1 cellular context compared by ENCODE assay signal in the genomic region with DNA sequence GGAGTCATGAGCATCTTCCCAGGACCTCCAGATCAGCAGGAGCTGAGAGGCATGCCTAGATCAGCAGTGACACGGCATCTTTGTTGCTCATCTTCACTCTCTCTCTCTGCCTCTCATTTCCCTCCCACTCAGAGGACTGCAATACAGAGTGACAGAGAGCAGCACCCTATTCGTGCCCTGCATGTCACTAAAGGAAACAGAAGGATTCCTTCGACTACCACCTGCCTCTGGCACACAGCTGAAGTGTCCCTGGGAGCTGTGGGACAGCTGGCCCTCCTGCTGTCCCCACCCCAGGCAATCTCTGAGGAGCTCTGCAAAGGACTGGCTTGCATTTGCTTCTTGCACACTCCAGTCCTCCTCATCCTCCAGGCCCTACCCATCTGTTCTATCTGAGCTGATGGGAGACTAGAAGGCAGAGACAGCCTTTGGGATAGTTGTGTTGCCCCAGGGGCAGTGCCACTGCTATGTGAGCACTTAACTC.
TF ChIP-seq lines count a peak whose summit lies in the region.

No MANE protein-coding gene starts in this region.

TF ChIP-seq in H1, 55 proteins besides CTCF, POLR2A, EP300 and RAD21:
- TF ChIP-seq, protein P1, sequence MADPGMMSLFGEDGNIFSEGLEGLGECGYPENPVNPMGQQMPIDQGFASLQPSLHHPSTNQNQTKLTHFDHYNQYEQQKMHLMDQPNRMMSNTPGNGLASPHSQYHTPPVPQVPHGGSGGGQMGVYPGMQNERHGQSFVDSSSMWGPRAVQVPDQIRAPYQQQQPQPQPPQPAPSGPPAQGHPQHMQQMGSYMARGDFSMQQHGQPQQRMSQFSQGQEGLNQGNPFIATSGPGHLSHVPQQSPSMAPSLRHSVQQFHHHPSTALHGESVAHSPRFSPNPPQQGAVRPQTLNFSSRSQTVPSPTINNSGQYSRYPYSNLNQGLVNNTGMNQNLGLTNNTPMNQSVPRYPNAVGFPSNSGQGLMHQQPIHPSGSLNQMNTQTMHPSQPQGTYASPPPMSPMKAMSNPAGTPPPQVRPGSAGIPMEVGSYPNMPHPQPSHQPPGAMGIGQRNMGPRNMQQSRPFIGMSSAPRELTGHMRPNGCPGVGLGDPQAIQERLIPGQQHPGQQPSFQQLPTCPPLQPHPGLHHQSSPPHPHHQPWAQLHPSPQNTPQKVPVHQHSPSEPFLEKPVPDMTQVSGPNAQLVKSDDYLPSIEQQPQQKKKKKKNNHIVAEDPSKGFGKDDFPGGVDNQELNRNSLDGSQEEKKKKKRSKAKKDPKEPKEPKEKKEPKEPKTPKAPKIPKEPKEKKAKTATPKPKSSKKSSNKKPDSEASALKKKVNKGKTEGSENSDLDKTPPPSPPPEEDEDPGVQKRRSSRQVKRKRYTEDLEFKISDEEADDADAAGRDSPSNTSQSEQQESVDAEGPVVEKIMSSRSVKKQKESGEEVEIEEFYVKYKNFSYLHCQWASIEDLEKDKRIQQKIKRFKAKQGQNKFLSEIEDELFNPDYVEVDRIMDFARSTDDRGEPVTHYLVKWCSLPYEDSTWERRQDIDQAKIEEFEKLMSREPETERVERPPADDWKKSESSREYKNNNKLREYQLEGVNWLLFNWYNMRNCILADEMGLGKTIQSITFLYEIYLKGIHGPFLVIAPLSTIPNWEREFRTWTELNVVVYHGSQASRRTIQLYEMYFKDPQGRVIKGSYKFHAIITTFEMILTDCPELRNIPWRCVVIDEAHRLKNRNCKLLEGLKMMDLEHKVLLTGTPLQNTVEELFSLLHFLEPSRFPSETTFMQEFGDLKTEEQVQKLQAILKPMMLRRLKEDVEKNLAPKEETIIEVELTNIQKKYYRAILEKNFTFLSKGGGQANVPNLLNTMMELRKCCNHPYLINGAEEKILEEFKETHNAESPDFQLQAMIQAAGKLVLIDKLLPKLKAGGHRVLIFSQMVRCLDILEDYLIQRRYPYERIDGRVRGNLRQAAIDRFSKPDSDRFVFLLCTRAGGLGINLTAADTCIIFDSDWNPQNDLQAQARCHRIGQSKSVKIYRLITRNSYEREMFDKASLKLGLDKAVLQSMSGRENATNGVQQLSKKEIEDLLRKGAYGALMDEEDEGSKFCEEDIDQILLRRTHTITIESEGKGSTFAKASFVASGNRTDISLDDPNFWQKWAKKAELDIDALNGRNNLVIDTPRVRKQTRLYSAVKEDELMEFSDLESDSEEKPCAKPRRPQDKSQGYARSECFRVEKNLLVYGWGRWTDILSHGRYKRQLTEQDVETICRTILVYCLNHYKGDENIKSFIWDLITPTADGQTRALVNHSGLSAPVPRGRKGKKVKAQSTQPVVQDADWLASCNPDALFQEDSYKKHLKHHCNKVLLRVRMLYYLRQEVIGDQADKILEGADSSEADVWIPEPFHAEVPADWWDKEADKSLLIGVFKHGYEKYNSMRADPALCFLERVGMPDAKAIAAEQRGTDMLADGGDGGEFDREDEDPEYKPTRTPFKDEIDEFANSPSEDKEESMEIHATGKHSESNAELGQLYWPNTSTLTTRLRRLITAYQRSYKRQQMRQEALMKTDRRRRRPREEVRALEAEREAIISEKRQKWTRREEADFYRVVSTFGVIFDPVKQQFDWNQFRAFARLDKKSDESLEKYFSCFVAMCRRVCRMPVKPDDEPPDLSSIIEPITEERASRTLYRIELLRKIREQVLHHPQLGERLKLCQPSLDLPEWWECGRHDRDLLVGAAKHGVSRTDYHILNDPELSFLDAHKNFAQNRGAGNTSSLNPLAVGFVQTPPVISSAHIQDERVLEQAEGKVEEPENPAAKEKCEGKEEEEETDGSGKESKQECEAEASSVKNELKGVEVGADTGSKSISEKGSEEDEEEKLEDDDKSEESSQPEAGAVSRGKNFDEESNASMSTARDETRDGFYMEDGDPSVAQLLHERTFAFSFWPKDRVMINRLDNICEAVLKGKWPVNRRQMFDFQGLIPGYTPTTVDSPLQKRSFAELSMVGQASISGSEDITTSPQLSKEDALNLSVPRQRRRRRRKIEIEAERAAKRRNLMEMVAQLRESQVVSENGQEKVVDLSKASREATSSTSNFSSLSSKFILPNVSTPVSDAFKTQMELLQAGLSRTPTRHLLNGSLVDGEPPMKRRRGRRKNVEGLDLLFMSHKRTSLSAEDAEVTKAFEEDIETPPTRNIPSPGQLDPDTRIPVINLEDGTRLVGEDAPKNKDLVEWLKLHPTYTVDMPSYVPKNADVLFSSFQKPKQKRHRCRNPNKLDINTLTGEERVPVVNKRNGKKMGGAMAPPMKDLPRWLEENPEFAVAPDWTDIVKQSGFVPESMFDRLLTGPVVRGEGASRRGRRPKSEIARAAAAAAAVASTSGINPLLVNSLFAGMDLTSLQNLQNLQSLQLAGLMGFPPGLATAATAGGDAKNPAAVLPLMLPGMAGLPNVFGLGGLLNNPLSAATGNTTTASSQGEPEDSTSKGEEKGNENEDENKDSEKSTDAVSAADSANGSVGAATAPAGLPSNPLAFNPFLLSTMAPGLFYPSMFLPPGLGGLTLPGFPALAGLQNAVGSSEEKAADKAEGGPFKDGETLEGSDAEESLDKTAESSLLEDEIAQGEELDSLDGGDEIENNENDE (IDR thresholded peaks at IDR 0.05; ENCODE audit: insufficient replicate concordance, low read length) = no peak
- no peak for TF ChIP-seq MAFK (IDR thresholded peaks at IDR 0.05; ENCODE audit: low read depth, low read length)
- TF ChIP-seq TEAD4 (IDR thresholded peaks at IDR 0.05; ENCODE audit: low read depth, low read length) = no peak
- TF ChIP-seq, protein P2, sequence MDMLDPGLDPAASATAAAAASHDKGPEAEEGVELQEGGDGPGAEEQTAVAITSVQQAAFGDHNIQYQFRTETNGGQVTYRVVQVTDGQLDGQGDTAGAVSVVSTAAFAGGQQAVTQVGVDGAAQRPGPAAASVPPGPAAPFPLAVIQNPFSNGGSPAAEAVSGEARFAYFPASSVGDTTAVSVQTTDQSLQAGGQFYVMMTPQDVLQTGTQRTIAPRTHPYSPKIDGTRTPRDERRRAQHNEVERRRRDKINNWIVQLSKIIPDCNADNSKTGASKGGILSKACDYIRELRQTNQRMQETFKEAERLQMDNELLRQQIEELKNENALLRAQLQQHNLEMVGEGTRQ (IDR thresholded peaks at IDR 0.05; ENCODE audit: low read length) = no peak
- no peak for TF ChIP-seq CBX5 (IDR thresholded peaks at IDR 0.05; ENCODE audit: low read depth, low read length)
- no peak for TF ChIP-seq CREB1 (IDR thresholded peaks at IDR 0.05)
- no peak for TF ChIP-seq ZNF274 (IDR thresholded peaks at IDR 0.05; ENCODE audit: borderline replicate concordance, extremely low read depth, low read length)
- no peak for TF ChIP-seq BRCA1 (IDR thresholded peaks at IDR 0.05; ENCODE audit: low read depth, low read length)
- no peak for TF ChIP-seq SP4 (IDR thresholded peaks at IDR 0.05; ENCODE audit: low read length)
- TF ChIP-seq BACH1 (IDR thresholded peaks at IDR 0.05; ENCODE audit: low read length) = no peak
- TF ChIP-seq POLR2AphosphoS5 (IDR thresholded peaks at IDR 0.05; ENCODE audit: low read depth, low read length) = no peak
- TF ChIP-seq, protein P3, sequence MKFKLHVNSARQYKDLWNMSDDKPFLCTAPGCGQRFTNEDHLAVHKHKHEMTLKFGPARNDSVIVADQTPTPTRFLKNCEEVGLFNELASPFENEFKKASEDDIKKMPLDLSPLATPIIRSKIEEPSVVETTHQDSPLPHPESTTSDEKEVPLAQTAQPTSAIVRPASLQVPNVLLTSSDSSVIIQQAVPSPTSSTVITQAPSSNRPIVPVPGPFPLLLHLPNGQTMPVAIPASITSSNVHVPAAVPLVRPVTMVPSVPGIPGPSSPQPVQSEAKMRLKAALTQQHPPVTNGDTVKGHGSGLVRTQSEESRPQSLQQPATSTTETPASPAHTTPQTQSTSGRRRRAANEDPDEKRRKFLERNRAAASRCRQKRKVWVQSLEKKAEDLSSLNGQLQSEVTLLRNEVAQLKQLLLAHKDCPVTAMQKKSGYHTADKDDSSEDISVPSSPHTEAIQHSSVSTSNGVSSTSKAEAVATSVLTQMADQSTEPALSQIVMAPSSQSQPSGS (IDR thresholded peaks at IDR 0.05; ENCODE audit: low read length) = no peak
